ENCODE assay signal across 10 cellular contexts in genomic region chr11:1303196-1303821, GRCh38. TPM values are rescaled to one million over a fixed set of nuclear protein-coding genes. Genes with fewer than 3 reads are reported as not detected.
DNase-seq lines count a peak whose midpoint lies in the region; ATAC-seq and TF ChIP-seq lines count a peak whose summit lies in the region.
"Had no signal": no experiment of that assay in that cellular context is flagged by ENCODE, and none has a peak within 500 bp of the region (broad histone marks: within the 10 kb centered on the region; RNA-seq: fewer than 3 reads in every experiment).

No MANE protein-coding gene starts in this region.

- no peaks in the 10 kb centered on the region for H3K27me3 ChIP-seq in ectodermal cell (ENCODE audit: control insufficient read depth, insufficient read depth, low read length, poor library complexity, severe bottlenecking)

- DNase-seq in Calu3 (peak; percentile 82), NB4 (ENCODE audit: low read depth) (peak; percentile 22), nephron progenitor cell (no peak), EL (no peak)
- DNase-seq: activated gamma-delta T cell treated with Interleukin-2 at 50 U/mL for 16 hours, NCI-H1105 treated with DMSO at 0.1 percent for 48 hours had no signal

- intact Hi-C loops in Calu3 (cut with micrococcal nuclease; ENCODE audit: unreplicated experiment): loop anchor here (10.0 kb wide), 1 partner anchor 211 kb away; no protein-coding TSS in a partner anchor

- no peak for ATAC-seq in GM19397 (IDR thresholded peaks at IDR 0.05; ENCODE audit: unreplicated experiment)
- no peak for ATAC-seq in GM19463 (IDR thresholded peaks at IDR 0.05; ENCODE audit: unreplicated experiment)
- no peak for ATAC-seq in HG03520 (IDR thresholded peaks at IDR 0.05; ENCODE audit: unreplicated experiment)

- H3K27ac ChIP-seq in ectodermal cell (ENCODE audit: insufficient read depth, low read depth, low read length, poor library complexity, severe bottlenecking): peak overlapping the region; percentile 62

- 74 to 76% methylated on average over 24 of the region's 24 CpGs for WGBS in ectodermal cell, 2 experiments

- peak overlapping the region; percentile 72 for H3K27ac Mint-ChIP-seq in Calu3 (ENCODE audit: unreplicated experiment)
- H3K27ac Mint-ChIP-seq in nephron progenitor cell: peak overlapping the region; percentile 87

- peaks cover 9% of the 10 kb centered on the region for H3K4me1 ChIP-seq in ectodermal cell (ENCODE audit: control insufficient read depth, insufficient read depth, low read length)

- BruUV-seq in Calu3 (replicated peaks; lab: Mats Ljungman, UMichigan): no TSS peak

- TF ChIP-seq POLR2A in NB4 (IDR thresholded peaks at IDR 0.05; ENCODE audit: extremely low read depth, insufficient read length): no peak

- H3K27me3 Mint-ChIP-seq in Calu3 (ENCODE audit: unreplicated experiment) (no peaks in the 10 kb centered on the region), nephron progenitor cell (ENCODE audit: low read depth, poor library complexity) (no peaks in the 10 kb centered on the region)

- peak overlapping the region; percentile 56 for H3K4me3 Mint-ChIP-seq in Calu3 (ENCODE audit: low read depth, unreplicated experiment)
- no peak overlapping the region for H3K4me3 Mint-ChIP-seq in nephron progenitor cell

- H3K4me1 Mint-ChIP-seq in Calu3 (ENCODE audit: low read depth, unreplicated experiment) (peaks cover 40% of the 10 kb centered on the region), nephron progenitor cell (peaks cover 82% of the 10 kb centered on the region)

- CTCF ChIA-PET in Calu3 (lab: Charles Lee): interaction anchor here (0.7 kb wide), 2 partner anchors 72 to 230 kb away, joined by 6 to 11 read pairs; no protein-coding TSS in a partner anchor

- no peaks in the 10 kb centered on the region for H3K9me3 ChIP-seq in ectodermal cell (ENCODE audit: control insufficient read depth, low read length)

- no peak overlapping the region for H3K4me3 ChIP-seq in NB4 (ENCODE audit: low read depth, low read length)
- H3K4me3 ChIP-seq in ectodermal cell (ENCODE audit: insufficient read depth, low read depth, low read length): no peak overlapping the region

- TF ChIP-seq CTCF in Calu3 (IDR thresholded peaks at IDR 0.05; ENCODE audit: unreplicated experiment) (peak; percentile 80), NB4 (IDR thresholded peaks at IDR 0.05; ENCODE audit: low read depth, low read length) (no peak), nephron progenitor cell (IDR thresholded peaks at IDR 0.05) (peak; percentile 32)

- H3K9me3 Mint-ChIP-seq in Calu3 (ENCODE audit: low read depth, unreplicated experiment) (no peaks in the 10 kb centered on the region), nephron progenitor cell (no peaks in the 10 kb centered on the region)

- no peaks in the 10 kb centered on the region for H3K36me3 ChIP-seq in ectodermal cell (ENCODE audit: control insufficient read depth, insufficient read depth, low read length)

- H3K36me3 Mint-ChIP-seq in Calu3 (ENCODE audit: insufficient read depth, unreplicated experiment) (peaks cover 34% of the 10 kb centered on the region), nephron progenitor cell (ENCODE audit: low read depth) (no peaks in the 10 kb centered on the region)

RNA-seq across cellular contexts. Expression of gene TOLLIP, which starts 6.1 kb away (rescaled TPM):
- 53.4 and 64.9 TPM in 2 replicates for total RNA-seq in Calu3 (2022)
- polyA plus RNA-seq in ectodermal cell (2013, experiment 1 of 4): 26.7 TPM
- 27.0 TPM for polyA plus RNA-seq in ectodermal cell (2013, experiment 2 of 4)
- 18.4 TPM for polyA plus RNA-seq in ectodermal cell (2013, experiment 3 of 4)
- 18.5 TPM for polyA plus RNA-seq in ectodermal cell (2013, experiment 4 of 4)

Comparison
In these comparisons a context has a peak if more than half of its experiments do, and no peak if none do; other contexts are left out.
1. DNase-seq: peak in Calu3 (single experiment) and NB4 (single experiment); none in nephron progenitor cell (single experiment) and EL (single experiment).